In the genomic region with DNA sequence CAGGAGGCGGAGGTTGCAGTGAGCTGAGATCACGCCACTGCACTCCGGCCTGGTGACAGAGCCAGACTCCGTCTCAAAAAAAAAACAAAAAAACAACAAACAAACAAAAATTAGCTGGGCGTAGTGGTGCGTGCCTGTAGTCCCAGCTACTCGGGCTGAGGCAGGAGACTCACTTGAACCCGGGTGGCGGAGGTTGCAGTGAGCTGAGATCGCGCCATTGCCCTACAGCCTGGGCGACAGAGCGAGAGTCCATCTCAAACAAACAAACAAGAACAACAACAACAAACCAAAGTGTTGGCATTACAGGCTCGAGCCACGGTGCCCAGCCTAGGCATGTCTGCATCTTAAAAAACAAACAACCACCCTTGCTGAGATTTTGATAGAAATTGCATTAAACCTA, we compare ENCODE assay signal across 26 cellular contexts. TPM values are rescaled to one million over a fixed set of nuclear protein-coding genes. Genes with fewer than 3 reads are reported as not detected.
"Had no signal": no experiment of that assay in that cellular context is flagged by ENCODE, and none has a peak within 500 bp of the region (broad histone marks: within the 10 kb centered on the region; RNA-seq: fewer than 3 reads in every experiment).

No MANE protein-coding gene starts in this region.

- H3K4me2 ChIP-seq: KMS-11 had no signal

- FAIRE-seq: RCC 7860 had no signal

- H3K27ac Mint-ChIP-seq: activated B cell treated with CpG ODN at 0.5 μM for 24 hours; activated CD4-positive, alpha-beta T cell treated with anti-CD3 and anti-CD28 coated beads, Interleukin-2, amount 10 ng/mL, durations not matched to agents 24 days and 14 days; activated naive CD4-positive, alpha-beta T cell treated with anti-CD3 and anti-CD28 coated beads, Interleukin-2, amount 10 ng/mL, durations not matched to agents 7 days and 5 days; activated naive CD8-positive, alpha-beta T cell treated with anti-CD3 and anti-CD28 coated beads for 36 hours; activated T-helper 2 cell treated with anti-CD3 and anti-CD28 coated beads, Interferon-gamma antibody, Interleukin-2, Interleukin-4, amounts not matched to agents 10 μg/mL and 5 μg/mL and 100 μg/mL, durations not matched to agents 14 hours and 24 hours and 36 hours; T-helper 1 cell treated with Interleukin-12 subunit alpha and Interleukin-12 subunit beta and Interleukin-4 antibody, amounts not matched to agents 30 μg/mL and 1 μg/mL, for 36 hours had no signal

- H3K9me3 Mint-ChIP-seq: activated B cell treated with CpG ODN at 0.5 μM for 24 hours; activated CD4-positive, alpha-beta T cell treated with anti-CD3 and anti-CD28 coated beads, Interleukin-2, amount 10 ng/mL, durations not matched to agents 24 days and 14 days; activated naive CD4-positive, alpha-beta T cell treated with anti-CD3 and anti-CD28 coated beads, Interleukin-2, amount 10 ng/mL, durations not matched to agents 7 days and 5 days; activated naive CD8-positive, alpha-beta T cell treated with anti-CD3 and anti-CD28 coated beads for 36 hours; activated T-helper 2 cell treated with anti-CD3 and anti-CD28 coated beads, Interferon-gamma antibody, Interleukin-2, Interleukin-4, amounts not matched to agents 10 μg/mL and 5 μg/mL and 100 μg/mL, durations not matched to agents 14 hours and 24 hours and 36 hours; T-helper 1 cell treated with Interleukin-12 subunit alpha and Interleukin-12 subunit beta and Interleukin-4 antibody, amounts not matched to agents 30 μg/mL and 1 μg/mL, for 36 hours had no signal

- H3K27me3 ChIP-seq: brain microvascular endothelial cell, cardiac muscle cell, MG63 had no signal

- H3K9me3 ChIP-seq: MG63 had no signal

- DNase-seq: activated B cell treated with CpG ODN at 0.5 μM for 24 hours; activated CD4-positive, alpha-beta T cell treated with anti-CD3 and anti-CD28 coated beads for 1 hour; activated CD4-positive, alpha-beta T cell treated with anti-CD3 and anti-CD28 coated beads, Interleukin-2, amount 10 ng/mL, durations not matched to agents 24 days and 14 days; activated CD4-positive, alpha-beta T cell treated with anti-CD3 and anti-CD28 coated beads, Interleukin-2, amount 50 U/mL, for 48 hours; activated gamma-delta T cell treated with Interleukin-2 at 50 U/mL for 16 hours; activated naive CD4-positive, alpha-beta T cell treated with anti-CD3 and anti-CD28 coated beads, Interleukin-2, amount 10 ng/mL, durations not matched to agents 7 days and 5 days; activated naive CD8-positive, alpha-beta T cell treated with anti-CD3 and anti-CD28 coated beads for 36 hours; activated T-cell treated with anti-CD3 and anti-CD28 coated beads for 4 hours; activated T-cell treated with anti-CD3 and anti-CD28 coated beads, Interleukin-2, amount 50 U/mL, for 48 hours; brain microvascular endothelial cell; MG63; MV-4-11; NCI-H1092 treated with DMSO at 0.1 percent for 48 hours; NCI-H1417 treated with DMSO at 0.1 percent for 48 hours; NCI-H187; NCI-H2081 treated with DMSO at 0.1 percent for 48 hours; NCI-H446; NCI-H524; SHP77 treated with DMSO at 0.1 percent for 48 hours; T-helper 9 cell had no signal

- H3K4me3 Mint-ChIP-seq: activated B cell treated with CpG ODN at 0.5 μM for 24 hours; activated CD4-positive, alpha-beta T cell treated with anti-CD3 and anti-CD28 coated beads, Interleukin-2, amount 10 ng/mL, durations not matched to agents 24 days and 14 days; activated naive CD4-positive, alpha-beta T cell treated with anti-CD3 and anti-CD28 coated beads, Interleukin-2, amount 10 ng/mL, durations not matched to agents 7 days and 5 days; activated naive CD8-positive, alpha-beta T cell treated with anti-CD3 and anti-CD28 coated beads for 36 hours; T-helper 1 cell treated with Interleukin-12 subunit alpha and Interleukin-12 subunit beta and Interleukin-4 antibody, amounts not matched to agents 30 μg/mL and 1 μg/mL, for 36 hours had no signal

- H3K27ac ChIP-seq: brain microvascular endothelial cell, cardiac muscle cell, KMS-11 had no signal

- H3K4me3 ChIP-seq: cardiac muscle cell, MG63 had no signal

- H3K27me3 Mint-ChIP-seq: activated B cell treated with CpG ODN at 0.5 μM for 24 hours; activated CD4-positive, alpha-beta T cell treated with anti-CD3 and anti-CD28 coated beads, Interleukin-2, amount 10 ng/mL, durations not matched to agents 24 days and 14 days; activated naive CD8-positive, alpha-beta T cell treated with anti-CD3 and anti-CD28 coated beads for 36 hours had no signal

- H3K9ac ChIP-seq: KMS-11 had no signal

RNA-seq across cellular contexts. Expression of a gene that starts 24.2 kb away (rescaled TPM):
- total RNA-seq: SK-MEL-5 had no signal
